8 cellular contexts compared by ENCODE assay signal in genomic region chr12:39990122-39991101, GRCh38.
DNase-seq lines count a peak whose midpoint lies in the region; ATAC-seq, FAIRE-seq and TF ChIP-seq lines count a peak whose summit lies in the region.

No MANE protein-coding gene starts in this region.

- H3K27me3 ChIP-seq in CD4-positive, alpha-beta T cell (ENCODE audit: control insufficient read depth, insufficient read depth, low read length) = no peaks in the 10 kb centered on the region
- H3K27me3 ChIP-seq in heart left ventricle (no peaks in the 10 kb centered on the region), smooth muscle cell (ENCODE audit: low read depth) (no peaks in the 10 kb centered on the region)

- no peaks in the 10 kb centered on the region for H3K79me2 ChIP-seq in smooth muscle cell (ENCODE audit: low read depth)

- no peak for FAIRE-seq in RCC 7860 (lab: Jason Lieb, UNC)

- no peak overlapping the region for H3K4me2 ChIP-seq in smooth muscle cell

- H3K9me3 ChIP-seq in CD4-positive, alpha-beta T cell (ENCODE audit: control insufficient read depth, low read length) = no peaks in the 10 kb centered on the region
- H3K9me3 ChIP-seq in heart left ventricle (peaks cover 0 to 1% (median 0%) of the 10 kb centered on the region in 12 donors), smooth muscle cell (replicated peaks; ENCODE audit: low read depth) (no peaks in the 10 kb centered on the region)

- no peak overlapping the region for H3K4me3 Mint-ChIP-seq in CD4-positive, alpha-beta T cell

- WGBS in heart left ventricle, 4 donors = 43 to 64% (median 56%) methylated on average over 4 of the region's 4 CpGs
- WGBS in smooth muscle cell (ENCODE audit: low lambda C conversion rate) = 77% methylated on average over 4 of the region's 4 CpGs

- no peak overlapping the region for H3K4me3 ChIP-seq in heart left ventricle
- H3K4me3 ChIP-seq in smooth muscle cell = no peak overlapping the region

- intact Hi-C loops in CD4-positive, alpha-beta T cell (cut with DNase I, micrococcal nuclease) = loop anchor here (1.0 to 5.0 kb wide), 4 partner anchors 223 to 673 kb away; no protein-coding TSS in a partner anchor
- intact Hi-C loops in heart left ventricle (cut with DNase I) = loop anchor here in 9 of 10 donors (1.0 to 10.0 kb wide), 4 partner anchors 223 to 403 kb away; no protein-coding TSS in a partner anchor

- H3K9ac ChIP-seq in smooth muscle cell (ENCODE audit: low read depth) = no peak overlapping the region

- no peak overlapping the region for H3K27ac ChIP-seq in CD4-positive, alpha-beta T cell (ENCODE audit: low read depth, low read length)
- H3K27ac ChIP-seq in heart left ventricle (no peak overlapping the region), smooth muscle cell (ENCODE audit: low read depth) (no peak overlapping the region)

- no peaks in the 10 kb centered on the region for H3K27me3 Mint-ChIP-seq in CD4-positive, alpha-beta T cell

- no peak overlapping the region for H2AFZ ChIP-seq in smooth muscle cell (ENCODE audit: low read depth)

- H3K4me1 ChIP-seq in heart left ventricle = peaks cover 0 to 4% (median 0%) of the 10 kb centered on the region in 12 donors
- H3K4me1 ChIP-seq in smooth muscle cell (ENCODE audit: low read depth) = no peaks in the 10 kb centered on the region

- CTCF ChIA-PET in CD4-positive, alpha-beta T cell (lab: Charles Lee) = interaction anchor here (0.9 to 1.0 kb wide), 2 partner anchors 12 to 21 kb away, joined by 3 to 4 read pairs; no protein-coding TSS in a partner anchor

- H3K4me1 Mint-ChIP-seq in CD4-positive, alpha-beta T cell (ENCODE audit: low read depth) = no peaks in the 10 kb centered on the region

- TF ChIP-seq POLR2A in heart left ventricle (IDR thresholded peaks at IDR 0.05) = no peak

- H3K36me3 Mint-ChIP-seq in CD4-positive, alpha-beta T cell (ENCODE audit: low read depth) = no peaks in the 10 kb centered on the region

- peak; percentile 64 for ATAC-seq in CD4-positive, alpha-beta T cell (ENCODE audit: poor library complexity)
- ATAC-seq in GM19023 (IDR thresholded peaks at IDR 0.05; ENCODE audit: unreplicated experiment) = peak; percentile 93
- peak; percentile 88 for ATAC-seq in HG03135 (IDR thresholded peaks at IDR 0.05; ENCODE audit: unreplicated experiment)
- peak in 3 of 4 donors; percentile 60 to 81 (median 64) for ATAC-seq in heart left ventricle

- peak; percentile 87 for TF ChIP-seq CTCF in CD4-positive, alpha-beta T cell (IDR thresholded peaks at IDR 0.05)
- TF ChIP-seq CTCF in heart left ventricle (IDR thresholded peaks at IDR 0.05) (peak; percentile 68 to 90 (median 81)), smooth muscle cell (IDR thresholded peaks at IDR 0.05; ENCODE audit: borderline replicate concordance, insufficient read depth, poor library complexity, severe bottlenecking) (peak; percentile 85)

- DNase-seq in CD4-positive, alpha-beta T cell = peak; percentile 28 to 59 (median 38)
- DNase-seq in RKO (ENCODE audit: low spot score) (peak; percentile 41), heart left ventricle (peak in 4 of 5 donors; percentile 15 to 55 (median 40)), smooth muscle cell (lab: John Stamatoyannopoulos, UW; ENCODE audit: unreplicated experiment) (peak; percentile 7), RCC 7860 (ENCODE audit: low spot score) (no peak)
- peak; percentile 22 for DNase-seq in activated gamma-delta T cell treated with anti-CD3 and anti-CD28 coated beads, Interleukin-2, amount 50 U/mL, for 16 hours (ENCODE audit: low read depth)

- no peaks in the 10 kb centered on the region for H3K9me3 Mint-ChIP-seq in CD4-positive, alpha-beta T cell

- H3K27ac Mint-ChIP-seq in CD4-positive, alpha-beta T cell = no peak overlapping the region

- POLR2A ChIA-PET in CD4-positive, alpha-beta T cell (lab: Charles Lee) = no interaction called here

- H3F3A ChIP-seq in smooth muscle cell (ENCODE audit: low read depth) = no peaks in the 10 kb centered on the region

- no peaks in the 10 kb centered on the region for H3K36me3 ChIP-seq in heart left ventricle
- no peaks in the 10 kb centered on the region for H3K36me3 ChIP-seq in smooth muscle cell (ENCODE audit: low read depth)

- no peaks in the 10 kb centered on the region for H4K20me1 ChIP-seq in smooth muscle cell (ENCODE audit: low read depth)
